In the genomic region with DNA sequence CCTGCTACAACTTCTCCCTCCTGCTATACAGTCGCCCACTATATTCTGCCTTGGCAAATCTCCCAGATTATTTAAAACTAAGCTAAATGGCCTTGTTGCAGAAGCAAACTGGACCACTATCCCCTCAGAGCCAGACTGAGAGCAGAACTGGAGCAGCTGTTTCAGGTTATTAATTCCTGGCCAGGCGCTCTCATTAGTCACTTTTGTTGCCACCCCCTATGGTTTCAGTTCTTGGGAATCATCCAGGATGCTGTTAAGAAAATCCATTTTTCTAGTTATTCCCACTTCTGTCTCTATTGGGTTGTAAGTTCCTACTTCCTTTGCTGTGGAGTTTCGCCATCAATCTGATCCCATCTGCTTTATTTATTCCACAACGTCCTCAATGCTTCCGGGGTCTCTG, we compare ENCODE assay signal across 13 cellular contexts. TPM values are rescaled to one million over a fixed set of nuclear protein-coding genes. Genes with fewer than 3 reads are reported as not detected.
DNase-seq lines count a peak whose midpoint lies in the region; ATAC-seq and TF ChIP-seq lines count a peak whose summit lies in the region.
"Had no signal": no experiment of that assay in that cellular context is flagged by ENCODE, and none has a peak within 500 bp of the region (broad histone marks: within the 10 kb centered on the region; RNA-seq: fewer than 3 reads in every experiment).

No MANE protein-coding gene starts in this region.

- CTCF ChIA-PET in Calu3 (lab: Charles Lee) = interaction anchor here (0.6 kb wide), 1 partner anchor 26 kb away, joined by 5 read pairs; no protein-coding TSS in a partner anchor

- H3K4me3 Mint-ChIP-seq in Calu3 (ENCODE audit: low read depth, unreplicated experiment) = peak overlapping the region; percentile 21
- H3K4me3 Mint-ChIP-seq: effector memory CD8-positive, alpha-beta T cell had no signal

- H3K4me1 ChIP-seq in body of pancreas = peaks cover 20% of the 10 kb centered on the region
- H3K4me1 ChIP-seq in lung (ENCODE audit: control insufficient read depth in 2 of 2, insufficient read depth in 2 of 2, low read length in 2 of 2) = peaks cover 6 to 26% of the 10 kb centered on the region in 2 donors
- H3K4me1 ChIP-seq: parathyroid adenoma had no signal

- BruUV-seq in Calu3 (replicated peaks; lab: Mats Ljungman, UMichigan) = no TSS peak

- H3K9me3 ChIP-seq in body of pancreas (no peaks in the 10 kb centered on the region), lung (ENCODE audit: control insufficient read depth in 2 of 2, insufficient read depth in 1 of 2, low read length in 1 of 2) (no peaks in the 10 kb centered on the region)

- TF ChIP-seq POLR2A in body of pancreas (IDR thresholded peaks at IDR 0.05) = no peak

- H3K27me3 ChIP-seq in body of pancreas (no peaks in the 10 kb centered on the region), lung (ENCODE audit: control insufficient read depth, insufficient read depth) (no peaks in the 10 kb centered on the region)

- peaks cover 6% of the 10 kb centered on the region for H3K36me3 Mint-ChIP-seq in Calu3 (ENCODE audit: insufficient read depth, unreplicated experiment)

- H3K36me3 ChIP-seq in body of pancreas (replicated peaks in 1 of 2; ENCODE audit: insufficient read depth in 1 of 2, low read depth in 2 of 2) (no peaks in the 10 kb centered on the region), lung (ENCODE audit: control insufficient read depth in 2 of 2, insufficient read depth in 2 of 2, low read length in 2 of 2) (no peaks in the 10 kb centered on the region)

- intact Hi-C loops in Calu3 (cut with micrococcal nuclease; ENCODE audit: unreplicated experiment) (no loop called here), body of pancreas (cut with DNase I) (no loop called here)

- 49 to 59% methylated on average over 5 of the region's 5 CpGs for WGBS in body of pancreas, 2 donors
- WGBS in lung, 2 donors = 51 to 60% methylated on average over 5 of the region's 5 CpGs

- TF ChIP-seq CTCF in Calu3 (IDR thresholded peaks at IDR 0.05; ENCODE audit: unreplicated experiment) (no peak), body of pancreas (IDR thresholded peaks at IDR 0.05) (no peak), lung (IDR thresholded peaks at IDR 0.05; ENCODE audit: control extremely low read depth, extremely low read depth) (no peak)

- no peaks in the 10 kb centered on the region for H3K9me3 Mint-ChIP-seq in Calu3 (ENCODE audit: low read depth, unreplicated experiment)

- H3K27me3 Mint-ChIP-seq in Calu3 (ENCODE audit: unreplicated experiment) = no peaks in the 10 kb centered on the region
- H3K27me3 Mint-ChIP-seq: effector memory CD8-positive, alpha-beta T cell had no signal

- ATAC-seq in body of pancreas = peak; percentile 54
- peak; percentile 9 for ATAC-seq in lung (ENCODE audit: insufficient read depth, low FRiP score)
- no peak for ATAC-seq in GM19452 (IDR thresholded peaks at IDR 0.05; ENCODE audit: unreplicated experiment)
- no peak for ATAC-seq in GM21825 (IDR thresholded peaks at IDR 0.05; ENCODE audit: unreplicated experiment)
- ATAC-seq in HG03025 (IDR thresholded peaks at IDR 0.05; ENCODE audit: low FRiP score, unreplicated experiment) = no peak
- ATAC-seq: effector memory CD8-positive, alpha-beta T cell had no signal

- peaks cover 67% of the 10 kb centered on the region for H3K4me1 Mint-ChIP-seq in Calu3 (ENCODE audit: low read depth, unreplicated experiment)

- DNase-seq in Calu3 (no peak), NCI-H1092 (lab: John Stamatoyannopoulos, UW) (peak; percentile 89), body of pancreas (peak in 3 of 4 donors; percentile 21 to 31 (median 23)), lung (ENCODE audit: low spot score) (no peak), NCI-H128 (lab: John Stamatoyannopoulos, UW; ENCODE audit: unreplicated experiment) (no peak)
- DNase-seq: DND-41; effector memory CD8-positive, alpha-beta T cell; H7; SIG-M5 had no signal

- H3K4me3 ChIP-seq in body of pancreas (no peak overlapping the region), lung (no peak overlapping the region)

- H3K27ac ChIP-seq in body of pancreas (peak overlapping the region in 3 of 4 donors; percentile 15 to 51 (median 24)), lung (ENCODE audit: low read depth in 1 of 2, low read length in 1 of 2) (no peak overlapping the region)
- H3K27ac ChIP-seq: parathyroid adenoma had no signal

- peak overlapping the region; percentile 45 for H3K27ac Mint-ChIP-seq in Calu3 (ENCODE audit: unreplicated experiment)
- H3K27ac Mint-ChIP-seq: effector memory CD8-positive, alpha-beta T cell had no signal

RNA-seq across cellular contexts. Expression of a gene that starts 30.1 kb away (rescaled TPM):
- total RNA-seq in Calu3 (2022) (48.4 and 63.2 TPM in 2 replicates), body of pancreas (10 to 100 TPM; 29.3 to 45.9 TPM), lung (10 to 100 TPM; 14.9 to 62.8 TPM)
- polyA plus RNA-seq in lung = 1 to 10 TPM; 6.6 to 8.9 TPM

Comparison
In these comparisons a context has a peak if more than half of its experiments do, and no peak if none do; other contexts are left out.
1. DNase-seq: peak in NCI-H1092 (single experiment) and body of pancreas (3 of 4); none in Calu3 (single experiment), lung (single experiment) and NCI-H128 (single experiment).
2. ATAC-seq: peak in body of pancreas (single experiment) and lung (single experiment); none in GM19452 (single experiment), GM21825 (single experiment) and HG03025 (single experiment).
3. H3K27ac ChIP-seq: peak in body of pancreas (3 of 4); none in lung (0 of 2).